In genomic region chr2:38374978-38375377, GRCh38 we compare ENCODE assay signal across 9 cellular contexts. TPM values are rescaled to one million over a fixed set of nuclear protein-coding genes. Genes with fewer than 3 reads are reported as not detected.
DNase-seq lines count a peak whose midpoint lies in the region; ATAC-seq and TF ChIP-seq lines count a peak whose summit lies in the region.
"Had no signal": no experiment of that assay in that cellular context is flagged by ENCODE, and none has a peak within 500 bp of the region (broad histone marks: within the 10 kb centered on the region; RNA-seq: fewer than 3 reads in every experiment).

No MANE protein-coding gene starts in this region.

- BruUV-seq in Panc1 (replicated peaks; lab: Mats Ljungman, UMichigan) = no TSS peak

- POLR2A ChIA-PET in Panc1 (lab: Charles Lee) = interaction anchor here (0.5 kb wide), 1 partner anchor 25 kb away, joined by 14 read pairs; no protein-coding TSS in a partner anchor

- in situ Hi-C loops in Panc1 (cut with HindIII; ENCODE audit: low pct_unique_long_range_greater_than_20kb, low sequenced_read_pairs) = no loop called here

- H3K9me3 ChIP-seq in Panc1 (ENCODE audit: control insufficient read depth, insufficient read depth, low read depth, low read length) = no peaks in the 10 kb centered on the region

- peaks cover 38% of the 10 kb centered on the region for H4K20me1 ChIP-seq in GM23338 (replicated peaks; ENCODE audit: insufficient read depth)

- H3K4me3 ChIP-seq in GM23338 (peak overlapping the region; percentile 91), Panc1 (ENCODE audit: low read depth in 2 of 2, low read length in 2 of 2) (peak overlapping the region; percentile 82 to 95), fibroblast of pulmonary artery (replicated peaks; ENCODE audit: low read depth, low read length) (peak overlapping the region; percentile 89)

- no peak overlapping the region for H3K27ac Mint-ChIP-seq in GM23338

- H3K27ac ChIP-seq in GM23338 (ENCODE audit: low read depth) = no peak overlapping the region
- peak overlapping the region; percentile 88 for H3K27ac ChIP-seq in Panc1 (ENCODE audit: low read length)

- intact Hi-C loops in Panc1 (cut with micrococcal nuclease; ENCODE audit: unreplicated experiment) = loop anchor here (5.0 kb wide), 1 partner anchor 92 kb away; no protein-coding TSS in a partner anchor

- peak overlapping the region; percentile 90 for H3K4me3 Mint-ChIP-seq in GM23338

- no peak overlapping the region for H2AFZ ChIP-seq in GM23338

- peaks cover 7% of the 10 kb centered on the region for H3K27me3 Mint-ChIP-seq in GM23338 (ENCODE audit: insufficient read depth, low read depth, poor library complexity)

- no peaks in the 10 kb centered on the region; the same call in 2 of the 3 replicates for H3K36me3 Mint-ChIP-seq in GM23338 (ENCODE audit: low read depth)

- no peak for DNase-seq in GM23338 (ENCODE audit: low spot score)
- DNase-seq in Panc1 (ENCODE audit: low read depth, low spot score) = no peak
- no peak for DNase-seq in fibroblast of pulmonary artery (ENCODE audit: low read depth)
- peak; percentile 50 for DNase-seq in renal cortical epithelial cell (ENCODE audit: low read depth)
- DNase-seq in activated gamma-delta T cell (lab: John Stamatoyannopoulos, UW) = no peak
- DNase-seq: left colon had no signal

- H3F3A ChIP-seq in GM23338 (replicated peaks; ENCODE audit: low read depth) = no peaks in the 10 kb centered on the region

- peak overlapping the region; percentile 80 for H3K4me2 ChIP-seq in GM23338

- H3K36me3 ChIP-seq in GM23338 (ENCODE audit: insufficient read depth) (no peaks in the 10 kb centered on the region), Panc1 (ENCODE audit: control insufficient read depth, insufficient read depth, low read length) (0 out of 2 replicates have a peak, but pooled peaks cover 2% of the 10 kb centered on the region)

- H3K9me2 ChIP-seq in GM23338 (ENCODE audit: insufficient read depth) = no peaks in the 10 kb centered on the region

- peaks cover 39% of the 10 kb centered on the region for H3K4me1 Mint-ChIP-seq in GM23338

- no peaks in the 10 kb centered on the region for H3K9me3 Mint-ChIP-seq in GM23338

- ATAC-seq in GM23338 = no peak
- no peak for ATAC-seq in Panc1
- ATAC-seq in GM19324 (IDR thresholded peaks at IDR 0.05; ENCODE audit: low FRiP score, unreplicated experiment) = no peak
- ATAC-seq in HG03108 (IDR thresholded peaks at IDR 0.05; ENCODE audit: unreplicated experiment) = no peak
- no peak for ATAC-seq in HG02759 (IDR thresholded peaks at IDR 0.05; ENCODE audit: unreplicated experiment)
- ATAC-seq: left colon had no signal

- peaks cover 23% of the 10 kb centered on the region for H3K4me1 ChIP-seq in GM23338 (ENCODE audit: insufficient read depth)
- peaks cover 31% of the 10 kb centered on the region for H3K4me1 ChIP-seq in Panc1 (ENCODE audit: control insufficient read depth, insufficient read depth, low read length)

- H3K27me3 ChIP-seq in GM23338 (ENCODE audit: insufficient read depth) (no peaks in the 10 kb centered on the region), Panc1 (ENCODE audit: control insufficient read depth, insufficient read depth, low read length) (no peaks in the 10 kb centered on the region)

- CTCF ChIA-PET in Panc1 (lab: Charles Lee) = interaction anchor here (0.7 to 1.2 kb wide), 3 partner anchors 54 to 133 kb away, joined by 3 read pairs; no protein-coding TSS in a partner anchor

- peaks cover 66% of the 10 kb centered on the region for H3K79me2 ChIP-seq in GM23338 (replicated peaks; ENCODE audit: insufficient read depth)

- TF ChIP-seq CTCF in GM23338 (conservative IDR thresholded peaks at IDR 0.05; ENCODE audit: low read depth in 2 of 2) = no peak
- no peak for TF ChIP-seq CTCF in Panc1 (IDR thresholded peaks at IDR 0.05)
- TF ChIP-seq CTCF in fibroblast of pulmonary artery (IDR thresholded peaks at IDR 0.05; ENCODE audit: low read length, missing control alignments) = no peak

TF ChIP-seq in GM23338, 12 proteins besides CTCF, POLR2A, EP300 and RAD21 (continues in another document):
- no peak for TF ChIP-seq EZH2 (IDR thresholded peaks at IDR 0.05; ENCODE audit: low read depth, unreplicated experiment)
- TF ChIP-seq JUNB (IDR thresholded peaks at IDR 0.05; ENCODE audit: unreplicated experiment) = no peak
- TF ChIP-seq NANOG (IDR thresholded peaks at IDR 0.05; ENCODE audit: borderline replicate concordance) = no peak
- TF ChIP-seq REST (IDR thresholded peaks at IDR 0.05; ENCODE audit: unreplicated experiment) = no peak
- TF ChIP-seq ETS1 (IDR thresholded peaks at IDR 0.05) = no peak
- no peak for TF ChIP-seq STAT1 (IDR thresholded peaks at IDR 0.05; ENCODE audit: unreplicated experiment)
- TF ChIP-seq POLR2AphosphoS5 (IDR thresholded peaks at IDR 0.05; ENCODE audit: low read depth) = no peak

RNA-seq across cellular contexts. Expression of gene ATL2, which starts 2.1 kb away (rescaled TPM):
- 121 and 140 TPM in 2 replicates for total RNA-seq in GM23338 (2014; rRNA removed; shearing (Covaris generic))
- polyA plus RNA-seq in GM23338 (2016; fragmentation: Nextera tagmentation; extraction: Ambion mirVana) = 25.7 and 30.2 TPM in 2 replicates
- total RNA-seq in Panc1 (2021; ENCODE audit: unreplicated experiment) = 78.7 TPM
- polyA plus RNA-seq in Panc1 (2012; ENCODE audit: insufficient read length) = 33.7 TPM
- 110 and 186 TPM in 2 replicates for total RNA-seq in renal cortical epithelial cell
